1 cellular context compared by ENCODE assay signal in the genomic region with DNA sequence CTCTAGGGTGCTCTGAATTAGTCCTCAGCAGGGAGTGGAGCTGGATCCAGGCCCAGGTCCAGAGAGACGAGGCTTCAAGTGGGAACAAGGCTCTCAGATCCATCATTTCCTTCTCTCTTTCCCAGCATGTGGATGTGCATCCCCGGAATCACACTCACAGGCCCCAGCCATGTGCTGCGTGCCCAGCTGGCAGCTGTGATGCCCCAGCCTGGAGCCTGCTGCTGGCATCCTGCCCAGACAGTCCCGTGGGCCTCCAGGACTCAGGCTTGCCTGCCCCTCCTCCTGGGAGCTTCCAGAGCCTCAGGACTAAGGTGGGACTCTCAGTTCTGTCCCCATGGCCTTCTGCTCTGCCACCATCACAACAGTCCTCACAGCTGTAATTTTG.
TF ChIP-seq lines count a peak whose summit lies in the region.

No MANE protein-coding gene starts in this region.

TF ChIP-seq in SK-N-SH treated with all-trans-retinoic acid at 6 μM for 48 hours, 23 proteins besides CTCF, POLR2A, EP300 and RAD21 (continued from another document):
- TF ChIP-seq, protein P1, sequence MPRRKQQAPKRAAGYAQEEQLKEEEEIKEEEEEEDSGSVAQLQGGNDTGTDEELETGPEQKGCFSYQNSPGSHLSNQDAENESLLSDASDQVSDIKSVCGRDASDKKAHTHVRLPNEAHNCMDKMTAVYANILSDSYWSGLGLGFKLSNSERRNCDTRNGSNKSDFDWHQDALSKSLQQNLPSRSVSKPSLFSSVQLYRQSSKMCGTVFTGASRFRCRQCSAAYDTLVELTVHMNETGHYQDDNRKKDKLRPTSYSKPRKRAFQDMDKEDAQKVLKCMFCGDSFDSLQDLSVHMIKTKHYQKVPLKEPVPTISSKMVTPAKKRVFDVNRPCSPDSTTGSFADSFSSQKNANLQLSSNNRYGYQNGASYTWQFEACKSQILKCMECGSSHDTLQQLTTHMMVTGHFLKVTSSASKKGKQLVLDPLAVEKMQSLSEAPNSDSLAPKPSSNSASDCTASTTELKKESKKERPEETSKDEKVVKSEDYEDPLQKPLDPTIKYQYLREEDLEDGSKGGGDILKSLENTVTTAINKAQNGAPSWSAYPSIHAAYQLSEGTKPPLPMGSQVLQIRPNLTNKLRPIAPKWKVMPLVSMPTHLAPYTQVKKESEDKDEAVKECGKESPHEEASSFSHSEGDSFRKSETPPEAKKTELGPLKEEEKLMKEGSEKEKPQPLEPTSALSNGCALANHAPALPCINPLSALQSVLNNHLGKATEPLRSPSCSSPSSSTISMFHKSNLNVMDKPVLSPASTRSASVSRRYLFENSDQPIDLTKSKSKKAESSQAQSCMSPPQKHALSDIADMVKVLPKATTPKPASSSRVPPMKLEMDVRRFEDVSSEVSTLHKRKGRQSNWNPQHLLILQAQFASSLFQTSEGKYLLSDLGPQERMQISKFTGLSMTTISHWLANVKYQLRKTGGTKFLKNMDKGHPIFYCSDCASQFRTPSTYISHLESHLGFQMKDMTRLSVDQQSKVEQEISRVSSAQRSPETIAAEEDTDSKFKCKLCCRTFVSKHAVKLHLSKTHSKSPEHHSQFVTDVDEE (CRISPR knock-in tag; IDR thresholded peaks at IDR 0.05) = no peak
- TF ChIP-seq ZFP30 (CRISPR knock-in tag; IDR thresholded peaks at IDR 0.05) (no peak), ISL1 (CRISPR knock-in tag; IDR thresholded peaks at IDR 0.05) (no peak), CSDC2 (CRISPR knock-in tag; IDR thresholded peaks at IDR 0.05) (no peak), TOX (CRISPR knock-in tag; IDR thresholded peaks at IDR 0.05; ENCODE audit: borderline replicate concordance) (no peak), SNAI2 (CRISPR knock-in tag; IDR thresholded peaks at IDR 0.05) (no peak), ARNTL (CRISPR knock-in tag; IDR thresholded peaks at IDR 0.05; ENCODE audit: borderline replicate concordance, low read depth) (no peak)
- TF ChIP-seq, protein P2, sequence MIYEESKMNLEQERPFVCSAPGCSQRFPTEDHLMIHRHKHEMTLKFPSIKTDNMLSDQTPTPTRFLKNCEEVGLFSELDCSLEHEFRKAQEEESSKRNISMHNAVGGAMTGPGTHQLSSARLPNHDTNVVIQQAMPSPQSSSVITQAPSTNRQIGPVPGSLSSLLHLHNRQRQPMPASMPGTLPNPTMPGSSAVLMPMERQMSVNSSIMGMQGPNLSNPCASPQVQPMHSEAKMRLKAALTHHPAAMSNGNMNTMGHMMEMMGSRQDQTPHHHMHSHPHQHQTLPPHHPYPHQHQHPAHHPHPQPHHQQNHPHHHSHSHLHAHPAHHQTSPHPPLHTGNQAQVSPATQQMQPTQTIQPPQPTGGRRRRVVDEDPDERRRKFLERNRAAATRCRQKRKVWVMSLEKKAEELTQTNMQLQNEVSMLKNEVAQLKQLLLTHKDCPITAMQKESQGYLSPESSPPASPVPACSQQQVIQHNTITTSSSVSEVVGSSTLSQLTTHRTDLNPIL (CRISPR knock-in tag; IDR thresholded peaks at IDR 0.05; ENCODE audit: low read depth) = no peak
- TF ChIP-seq, protein P3, sequence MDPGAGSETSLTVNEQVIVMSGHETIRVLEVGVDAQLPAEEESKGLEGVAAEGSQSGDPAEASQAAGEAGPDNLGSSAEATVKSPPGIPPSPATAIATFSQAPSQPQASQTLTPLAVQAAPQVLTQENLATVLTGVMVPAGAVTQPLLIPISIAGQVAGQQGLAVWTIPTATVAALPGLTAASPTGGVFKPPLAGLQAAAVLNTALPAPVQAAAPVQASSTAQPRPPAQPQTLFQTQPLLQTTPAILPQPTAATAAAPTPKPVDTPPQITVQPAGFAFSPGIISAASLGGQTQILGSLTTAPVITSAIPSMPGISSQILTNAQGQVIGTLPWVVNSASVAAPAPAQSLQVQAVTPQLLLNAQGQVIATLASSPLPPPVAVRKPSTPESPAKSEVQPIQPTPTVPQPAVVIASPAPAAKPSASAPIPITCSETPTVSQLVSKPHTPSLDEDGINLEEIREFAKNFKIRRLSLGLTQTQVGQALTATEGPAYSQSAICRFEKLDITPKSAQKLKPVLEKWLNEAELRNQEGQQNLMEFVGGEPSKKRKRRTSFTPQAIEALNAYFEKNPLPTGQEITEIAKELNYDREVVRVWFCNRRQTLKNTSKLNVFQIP (CRISPR knock-in tag; IDR thresholded peaks at IDR 0.05; ENCODE audit: borderline replicate concordance, low read depth) = no peak
